In the genomic region with DNA sequence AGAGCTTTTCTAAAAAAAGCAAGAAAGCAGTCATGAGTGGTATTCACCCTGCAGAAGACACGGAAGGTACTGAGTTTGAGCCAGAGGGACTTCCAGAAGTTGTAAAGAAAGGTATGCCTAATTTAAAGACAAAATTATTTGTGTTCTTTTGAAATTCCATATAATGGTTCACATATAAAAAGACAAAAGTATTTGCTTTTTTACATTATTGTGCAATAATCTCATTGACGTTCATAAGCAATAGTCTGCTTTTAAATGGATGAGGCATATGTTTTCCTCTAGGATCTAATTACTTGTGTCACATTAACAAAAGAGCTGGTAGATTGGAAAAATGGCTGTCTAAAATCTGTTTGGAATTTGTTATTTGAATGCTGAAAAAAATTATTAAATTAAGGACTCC, we compare ENCODE assay signal across 31 cellular contexts.
"Had no signal": no experiment of that assay in that cellular context is flagged by ENCODE, and none has a peak within 500 bp of the region (broad histone marks: within the 10 kb centered on the region; RNA-seq: fewer than 3 reads in every experiment).

No MANE protein-coding gene starts in this region.

- DNase-seq: naive thymus-derived CD8-positive, alpha-beta T cell; nephron progenitor cell; nucleus accumbens; ovary; posterior cingulate gyrus; psoas muscle; right cardiac atrium; spleen; stimulated activated CD4-positive, alpha-beta T cell treated with anti-CD3 and anti-CD28 coated beads, Interleukin-12 subunit alpha, Interleukin-12 subunit beta, amount 100 ng/mL, for 4 hours; stimulated activated CD4-positive, alpha-beta T cell treated with anti-CD3 and anti-CD28 coated beads, Interleukin-1b, Interleukin-23, amount 100 ng/mL, for 48 hours; stimulated activated CD4-positive, alpha-beta T cell treated with anti-CD3 and anti-CD28 coated beads, Interleukin-4, amount 100 ng/mL, for 1 hour; stimulated activated CD4-positive, alpha-beta T cell treated with anti-CD3 and anti-CD28 coated beads, Interleukin-4, amount 100 ng/mL, for 4 hours; stimulated activated CD8-positive, alpha-beta memory T cell treated with anti-CD3 and anti-CD28 coated beads, Interleukin-4, amount 100 ng/mL, for 48 hours; stimulated activated naive CD4-positive, alpha-beta T cell; stimulated activated naive CD8-positive, alpha-beta T cell treated with anti-CD3 and anti-CD28 coated beads, Interleukin-15, amount 100 ng/mL, for 72 hours; stimulated activated naive CD8-positive, alpha-beta T cell treated with anti-CD3 and anti-CD28 coated beads, Interleukin-15, Interleukin-2, amounts not matched to agents 100 U/mL and 50 U/mL, for 24 hours; substantia nigra; testis; tibial artery; transverse colon; upper lobe of left lung had no signal

- H3K27me3 ChIP-seq: neutrophil, ovary, spleen, suprapubic skin, testis, tibial artery, transverse colon, upper lobe of left lung, vagina had no signal

- ATAC-seq: naive thymus-derived CD8-positive, alpha-beta T cell; natural killer cell treated with Interleukin-12 subunit alpha and Interleukin-12 subunit beta and Interleukin-15 and Interleukin-18, amount 100 ng/mL, for 72 hours; psoas muscle; right cardiac atrium; sciatic nerve; stimulated activated memory B cell treated with anti-CD40 and anti-IgM and Interleukin-4, amounts not matched to agents 10 μg/mL and 1 μg/mL and 100 μg/mL, for 72 hours; stimulated activated naive CD8-positive, alpha-beta T cell treated with anti-CD3 and anti-CD28 coated beads, Interleukin-15, amount 100 ng/mL, for 72 hours; stimulated activated naive CD8-positive, alpha-beta T cell treated with anti-CD3 and anti-CD28 coated beads, Interleukin-15, Interleukin-2, amounts not matched to agents 100 U/mL and 50 U/mL, for 24 hours had no signal

- H3K9me3 ChIP-seq: neutrophil, ovary, psoas muscle, spleen, suprapubic skin, testis, tibial artery, transverse colon, upper lobe of left lung, vagina had no signal

- H3K79me2 ChIP-seq: parathyroid adenoma had no signal

- H3K9ac ChIP-seq: parathyroid adenoma had no signal

- FAIRE-seq: urothelium cell line had no signal

- H3K36me3 ChIP-seq: ovary, tibial artery, transverse colon, upper lobe of left lung, vagina had no signal

- H2AFZ ChIP-seq: parathyroid adenoma had no signal

- H3K4me2 ChIP-seq: smooth muscle cell had no signal

- H3K27ac ChIP-seq: neutrophil, ovary, parathyroid adenoma, psoas muscle, skin epidermis, spleen, suprapubic skin, testis, tibial artery, transverse colon, upper lobe of left lung, vagina had no signal

- H3K4me1 ChIP-seq: parathyroid adenoma, psoas muscle, spleen, suprapubic skin, testis, tibial artery, transverse colon, upper lobe of left lung, vagina had no signal

- H3K4me3 ChIP-seq: ovary, psoas muscle, skin epidermis, smooth muscle cell, spleen, suprapubic skin, testis, tibial artery, transverse colon, upper lobe of left lung, vagina had no signal
